In the genomic region with DNA sequence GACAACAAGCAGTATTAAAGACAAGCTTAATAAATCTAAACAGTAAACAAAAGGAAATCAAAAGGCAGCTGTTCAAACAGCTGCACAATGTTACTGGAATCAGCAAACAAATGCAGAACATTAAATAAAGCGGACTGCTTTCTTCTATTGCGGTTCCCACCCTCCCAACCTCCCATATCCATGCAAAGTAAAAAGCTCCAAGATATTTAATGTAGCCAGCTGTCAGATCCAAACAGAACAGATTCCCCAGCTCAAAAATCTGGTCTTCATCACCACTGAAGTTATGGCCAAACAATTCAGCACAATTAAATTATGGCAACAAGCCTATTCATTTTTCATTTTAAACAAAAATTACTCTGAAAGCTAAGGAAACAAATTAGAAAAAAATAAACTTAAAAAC, we compare ENCODE assay signal across 10 cellular contexts.
DNase-seq lines count a peak whose midpoint lies in the region; FAIRE-seq lines count a peak whose summit lies in the region.
"Had no signal": no experiment of that assay in that cellular context is flagged by ENCODE, and none has a peak within 500 bp of the region (broad histone marks: within the 10 kb centered on the region; RNA-seq: fewer than 3 reads in every experiment).

No MANE protein-coding gene starts in this region.

- H3K36me3 ChIP-seq in subcutaneous abdominal adipose tissue (ENCODE audit: control insufficient read depth in 5 of 5, insufficient read depth in 5 of 5, low read length in 5 of 5) (no peaks in the 10 kb centered on the region), small intestine (ENCODE audit: control insufficient read depth in 2 of 2, insufficient read depth in 2 of 2, low read length in 2 of 2) (no peaks in the 10 kb centered on the region)
- H3K36me3 ChIP-seq: tibial artery had no signal

- H3K9me3 ChIP-seq in subcutaneous abdominal adipose tissue (ENCODE audit: control insufficient read depth in 5 of 5, low read length in 5 of 5) (no peaks in the 10 kb centered on the region), small intestine (ENCODE audit: control insufficient read depth, low read depth) (no peaks in the 10 kb centered on the region)
- H3K9me3 ChIP-seq: tibial artery had no signal

- no peak overlapping the region for H3K4me3 ChIP-seq in subcutaneous abdominal adipose tissue (ENCODE audit: low read depth in 1 of 5, low read length in 5 of 5)
- H3K4me3 ChIP-seq in small intestine (ENCODE audit: low read depth in 1 of 2, low read length in 2 of 2) = no peak overlapping the region
- H3K4me3 ChIP-seq: tibial artery had no signal

- peaks cover 0 to 55% (median 45%) of the 10 kb centered on the region in 5 donors for H3K4me1 ChIP-seq in subcutaneous abdominal adipose tissue (ENCODE audit: control insufficient read depth in 5 of 5, insufficient read depth in 5 of 5, low read length in 5 of 5)
- H3K4me1 ChIP-seq in small intestine (ENCODE audit: control insufficient read depth in 2 of 2, insufficient read depth in 1 of 2, low read depth in 1 of 2, low read length in 1 of 2) = peaks cover 0 to 9% of the 10 kb centered on the region in 2 donors

- no peak for FAIRE-seq in small intestine (lab: Jason Lieb, UNC)
- FAIRE-seq: islet of Langerhans had no signal

- H3K9ac ChIP-seq in subcutaneous abdominal adipose tissue (ENCODE audit: low read length in 5 of 5) = peak overlapping the region in 2 of 5 donors; percentile 20 to 70
- H3K9ac ChIP-seq: parathyroid adenoma had no signal

- H3K27ac ChIP-seq in layer of hippocampus (ENCODE audit: low read depth, low read length) (peak overlapping the region; percentile 16), subcutaneous abdominal adipose tissue (ENCODE audit: low read depth, low read length) (peak overlapping the region; percentile 91), small intestine (ENCODE audit: low read depth in 1 of 2, low read length in 1 of 2) (no peak overlapping the region)
- H3K27ac ChIP-seq: parathyroid adenoma had no signal

- H3K27me3 ChIP-seq in layer of hippocampus (ENCODE audit: control insufficient read depth, insufficient read depth, low read length) (no peaks in the 10 kb centered on the region), subcutaneous abdominal adipose tissue (ENCODE audit: control insufficient read depth in 5 of 5, insufficient read depth in 4 of 5, low read length in 5 of 5) (no peaks in the 10 kb centered on the region), small intestine (ENCODE audit: control insufficient read depth in 2 of 2, insufficient read depth in 2 of 2, low read length in 2 of 2) (no peaks in the 10 kb centered on the region)
- H3K27me3 ChIP-seq: tibial artery had no signal

- WGBS in small intestine, 3 donors = 48 to 77% (median 70%) methylated on average over 2 of the region's 2 CpGs

- peak; percentile 41 for DNase-seq in NCI-H1092 treated with DMSO at 0.1 percent for 48 hours (lab: John Stamatoyannopoulos, UW)
- peak; percentile 64 for DNase-seq in SHP77 treated with DMSO at 0.1 percent for 48 hours (lab: John Stamatoyannopoulos, UW)
- no peak for DNase-seq in UCSD-AML1 (lab: John Stamatoyannopoulos, UW; ENCODE audit: unreplicated experiment)
- no peak for DNase-seq in small intestine
- no peak for DNase-seq in mucosa of gallbladder (ENCODE audit: low spot score)

Comparison
In these comparisons a context has a peak if more than half of its experiments do, and no peak if none do; other contexts are left out.
1. DNase-seq: peak in NCI-H1092 treated with DMSO at 0.1 percent for 48 hours (single experiment) and SHP77 treated with DMSO at 0.1 percent for 48 hours (single experiment); none in UCSD-AML1 (single experiment), small intestine (single experiment) and mucosa of gallbladder (single experiment).
2. H3K27ac ChIP-seq: peak in layer of hippocampus (single experiment) and subcutaneous abdominal adipose tissue (single experiment); none in small intestine (0 of 2).